10 cellular contexts compared by ENCODE assay signal in genomic region chr7:69695998-69696657, GRCh38.
DNase-seq lines count a peak whose midpoint lies in the region; ATAC-seq, FAIRE-seq and TF ChIP-seq lines count a peak whose summit lies in the region.
"Had no signal": no experiment of that assay in that cellular context is flagged by ENCODE, and none has a peak within 500 bp of the region (broad histone marks: within the 10 kb centered on the region; RNA-seq: fewer than 3 reads in every experiment).

No MANE protein-coding gene starts in this region.

- H3K36me3 ChIP-seq in GM12878 (ENCODE audit: control insufficient read depth in 2 of 2, insufficient read depth in 2 of 2, low read length in 1 of 2): peaks cover 0 to under 1% of the 10 kb centered on the region in 2 experiments; a peak in 2 of 4 replicates
- H3K36me3 ChIP-seq: gastrocnemius medialis had no signal

- TF ChIP-seq EP300 in GM12878 (IDR thresholded peaks at IDR 0.05; ENCODE audit: borderline replicate concordance in 1 of 2, control insufficient read depth in 1 of 2, low read depth in 2 of 2, low read length in 2 of 2): peak; percentile 91 to 97

- POLR2A ChIA-PET in GM12878 (lab: Charles Lee): interaction anchor here (0.7 to 1.9 kb wide), 6 partner anchors 11 to 191 kb away, joined by 3 to 6 read pairs (median 4); no protein-coding TSS in a partner anchor

- no peak overlapping the region for H2AFZ ChIP-seq in GM12878 (ENCODE audit: control insufficient read depth, low read depth, low read length)

- no peak for TF ChIP-seq CTCF in GM12878 (IDR thresholded peaks at IDR 0.05 in 2 of 3, conservative IDR thresholded peaks at IDR 0.05 in 1 of 3; ENCODE audit: control insufficient read depth in 2 of 3, extremely low read depth in 1 of 3, insufficient read depth in 1 of 3, low read depth in 3 of 3, low read length in 3 of 3)

- peak overlapping the region; percentile 41 for H3K27ac ChIP-seq in GM12878 (ENCODE audit: control insufficient read depth, insufficient read depth)
- H3K27ac ChIP-seq: gastrocnemius medialis had no signal

- intact Hi-C loops in GM12878 (cut with micrococcal nuclease; ENCODE audit: unreplicated experiment): loop anchor here (1.0 to 5.0 kb wide), 4 partner anchors 43 to 131 kb away; no protein-coding TSS in a partner anchor

- peak; percentile 88 for DNase-seq in GM12878 (ENCODE audit: low read depth, low spot score)
- DNase-seq in C1 segment of cervical spinal cord (lab: John Stamatoyannopoulos, UW): no peak
- no peak for DNase-seq in NCI-H2029 (lab: John Stamatoyannopoulos, UW)
- DNase-seq in NCI-H446 (lab: John Stamatoyannopoulos, UW): no peak
- no peak for DNase-seq in RCC 7860 (ENCODE audit: low spot score)
- DNase-seq: gastrocnemius medialis, T1000 had no signal

- no TSS peak for BruUV-seq in GM12878 (replicated peaks; lab: Mats Ljungman, UMichigan)

- SMC1A ChIA-PET in GM12878 (lab: Charles Lee; ENCODE audit: uncharacterized antibody, unreplicated experiment): interaction anchor here (0.9 to 7.1 kb wide), 24 partner anchors 9 to 236 kb away, joined by 3 to 88 read pairs (median 5); no protein-coding TSS in a partner anchor

- ATAC-seq in GM18519 (IDR thresholded peaks at IDR 0.05; ENCODE audit: low FRiP score, unreplicated experiment) (peak; percentile 65), GM21526 (IDR thresholded peaks at IDR 0.05; ENCODE audit: low FRiP score, unreplicated experiment) (peak; percentile 91), HG03342 (IDR thresholded peaks at IDR 0.05; ENCODE audit: unreplicated experiment) (peak; percentile 85), GM12878 (peak; percentile 82)
- ATAC-seq: gastrocnemius medialis had no signal

- peak overlapping the region; percentile 24 for H3K4me2 ChIP-seq in GM12878 (ENCODE audit: control insufficient read depth, insufficient read depth)

- peaks cover 59% of the 10 kb centered on the region for H3K4me1 ChIP-seq in GM12878 (ENCODE audit: control insufficient read depth, insufficient read depth, low read length)
- H3K4me1 ChIP-seq: gastrocnemius medialis had no signal

- RAD21 ChIA-PET in GM12878 (lab: Charles Lee; ENCODE audit: unreplicated experiment): interaction anchor here (1.0 to 3.8 kb wide), 14 partner anchors 9 to 128 kb away, joined by 3 to 47 read pairs (median 5); no protein-coding TSS in a partner anchor

- no peak overlapping the region for H3K9ac ChIP-seq in GM12878 (ENCODE audit: control insufficient read depth, insufficient read depth, low read length)

- TF ChIP-seq RAD21 in GM12878 (IDR thresholded peaks at IDR 0.05; ENCODE audit: insufficient read depth, low read depth, low read length): peak; percentile 7; the same call in 1 of the 2 replicates

- H3K27me3 ChIP-seq in GM12878 (replicated peaks in 1 of 2; ENCODE audit: control insufficient read depth in 2 of 2, insufficient read depth in 2 of 2, low read length in 1 of 2): no peaks in the 10 kb centered on the region
- H3K27me3 ChIP-seq: gastrocnemius medialis had no signal

- no peak for TF ChIP-seq POLR2A in GM12878 (IDR thresholded peaks at IDR 0.05; ENCODE audit: low read depth, low read length)

- in situ Hi-C loops in GM12878 (cut with MboI): no loop called here

- peaks cover 7% of the 10 kb centered on the region for H3K79me2 ChIP-seq in GM12878 (ENCODE audit: control insufficient read depth, insufficient read depth, low read length)

- peak overlapping the region; percentile 28; the same call in 1 of the 2 replicates for H3K4me3 ChIP-seq in GM12878
- H3K4me3 ChIP-seq: gastrocnemius medialis had no signal

- H3K9me3 ChIP-seq in GM12878 (replicated peaks; ENCODE audit: control insufficient read depth, insufficient read depth, low read length): no peaks in the 10 kb centered on the region; the same call in 2 of the 3 replicates
- H3K9me3 ChIP-seq: gastrocnemius medialis had no signal

- peak; percentile 84 for FAIRE-seq in GM12878 (lab: Jason Lieb, UNC)
- FAIRE-seq in RCC 7860 (lab: Jason Lieb, UNC): no peak

- CTCF ChIA-PET in GM12878 (lab: Yijun Ruan, JAX): interaction anchor here (1.0 to 2.6 kb wide), 6 partner anchors 19 to 200 kb away, joined by 3 to 14 read pairs (median 4); no protein-coding TSS in a partner anchor

- 2% methylated on average over 8 of the region's 8 CpGs for WGBS in GM12878 (ENCODE audit: insufficient coverage, insufficient replicate concordance, low lambda C conversion rate, missing lambda C conversion rate)

- H4K20me1 ChIP-seq in GM12878 (ENCODE audit: control insufficient read depth, insufficient read depth): no peaks in the 10 kb centered on the region

TF ChIP-seq in GM12878, 131 proteins besides CTCF, POLR2A, EP300 and RAD21 (continues in another document):
- peak; percentile 83 for TF ChIP-seq NBN (IDR thresholded peaks at IDR 0.05)
- TF ChIP-seq ZBTB11 (CRISPR knock-in tag; IDR thresholded peaks at IDR 0.05): no peak
- peak; percentile 68 for TF ChIP-seq CREM (IDR thresholded peaks at IDR 0.05; ENCODE audit: low read depth)
- peak in 1 of 2 experiments; percentile 63; a peak in 2 of 4 replicates for TF ChIP-seq ETV6 (conservative IDR thresholded peaks at IDR 0.05 in 1 of 2, IDR thresholded peaks at IDR 0.05 in 1 of 2; ENCODE audit: borderline replicate concordance in 1 of 2, low read depth in 1 of 2)
- TF ChIP-seq USF1 (IDR thresholded peaks at IDR 0.05; ENCODE audit: borderline replicate concordance, extremely low read length, insufficient read depth, low read depth, low read length): no peak
- TF ChIP-seq POU2F2 (IDR thresholded peaks at IDR 0.05; ENCODE audit: borderline replicate concordance, low read depth, low read length): peak; percentile 74; the same call in 1 of the 3 replicates
- peak; percentile 52 for TF ChIP-seq SP1 (IDR thresholded peaks at IDR 0.05; ENCODE audit: low read depth, low read length)
- no peak for TF ChIP-seq HCFC1 (IDR thresholded peaks at IDR 0.05; ENCODE audit: low read length)
- 0 out of 2 replicates have a peak, but pooled peaks have one; percentile 1 for TF ChIP-seq RB1 (IDR thresholded peaks at IDR 0.05; ENCODE audit: borderline replicate concordance)
- TF ChIP-seq CREB1 (IDR thresholded peaks at IDR 0.05; ENCODE audit: low read depth): peak; percentile 45; the same call in 1 of the 2 replicates
- peak; percentile 67; the same call in 1 of the 2 replicates for TF ChIP-seq SIN3A (IDR thresholded peaks at IDR 0.05; ENCODE audit: low read depth, low read length)
- peak; percentile 32; the same call in 1 of the 2 replicates for TF ChIP-seq GABPA (IDR thresholded peaks at IDR 0.05; ENCODE audit: low read depth)
- no peak for TF ChIP-seq RBBP5 (conservative IDR thresholded peaks at IDR 0.05)
- peak; percentile 88 to 91 for TF ChIP-seq BHLHE40 (IDR thresholded peaks at IDR 0.05; ENCODE audit: borderline replicate concordance in 1 of 2, low read depth in 2 of 2, low read length in 1 of 2)
- TF ChIP-seq SMAD1 (IDR thresholded peaks at IDR 0.05; ENCODE audit: low read depth, partially characterized antibody): peak; percentile 54
- peak; percentile 87 for TF ChIP-seq MEF2A (IDR thresholded peaks at IDR 0.05; ENCODE audit: insufficient read depth, low read depth, low read length)
- peak; percentile 88 for TF ChIP-seq FOXM1 (IDR thresholded peaks at IDR 0.05; ENCODE audit: low read depth, low read length)
- TF ChIP-seq MYB (IDR thresholded peaks at IDR 0.05; ENCODE audit: borderline replicate concordance, low read depth, low read length): peak; percentile 95
- TF ChIP-seq TCF12 (IDR thresholded peaks at IDR 0.05; ENCODE audit: low read depth, low read length): peak; percentile 96
- peak; percentile 87 for TF ChIP-seq TCF3 (IDR thresholded peaks at IDR 0.05; ENCODE audit: borderline replicate concordance, insufficient read depth, low read depth, low read length)
- no peak for TF ChIP-seq HDGF (IDR thresholded peaks at IDR 0.05)
- peak; percentile 85; the same call in 1 of the 2 replicates for TF ChIP-seq CBX5 (IDR thresholded peaks at IDR 0.05; ENCODE audit: low read depth)
- no peak for TF ChIP-seq KAT2A (conservative IDR thresholded peaks at IDR 0.05; ENCODE audit: control insufficient read depth, low read depth, low read length)
